In the genomic region with DNA sequence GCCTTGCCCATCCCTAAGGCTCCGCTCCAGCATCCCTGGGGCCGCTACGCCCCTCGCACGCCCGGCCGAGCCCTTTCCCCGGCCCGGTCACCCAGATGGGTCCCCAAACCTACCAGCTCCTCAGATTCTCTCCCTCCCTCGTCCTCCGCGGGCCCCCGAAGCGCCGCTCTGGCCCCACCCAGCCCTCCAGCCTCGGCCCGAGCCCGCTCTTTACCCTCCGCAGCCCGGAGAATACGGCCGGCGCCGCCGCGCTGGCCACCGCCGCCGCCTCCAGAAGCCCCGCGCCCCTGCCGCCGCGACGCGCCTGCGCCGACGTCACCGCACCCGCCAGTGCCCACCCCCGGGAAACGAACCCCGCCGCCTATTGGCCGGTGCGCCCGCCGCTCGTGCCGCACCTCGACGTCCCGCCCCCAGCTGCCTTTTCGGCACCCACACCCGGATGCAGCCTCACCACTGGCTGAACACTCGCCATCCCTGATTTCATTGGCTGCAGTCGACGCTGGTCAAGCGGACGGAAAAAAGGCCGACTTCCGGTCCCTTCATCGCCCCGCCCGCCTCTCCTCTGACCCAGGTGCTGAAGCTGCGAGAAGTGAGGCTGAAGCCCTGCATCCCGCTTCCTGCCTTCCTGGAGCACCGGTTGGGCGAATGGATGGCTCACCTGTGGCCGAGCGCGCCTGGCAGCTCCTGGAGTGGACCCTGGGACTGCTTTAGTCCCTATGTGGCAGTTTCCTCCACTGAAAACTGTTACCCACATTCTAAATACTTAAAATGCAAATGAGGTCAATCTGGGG, we compare ENCODE assay signal across 1 cellular context.
A peak's percentile ranks its signal among the peaks of the same experiment; 100 is the strongest.
TF ChIP-seq lines count a peak whose summit lies in the region.

A gene (minus strand): TSS at position 292 of the 791 bp plus-strand sequence. CDS start 1,364 bp downstream, outside the sequence.

TF ChIP-seq in HEK293, 187 proteins besides CTCF, POLR2A, EP300 and RAD21 (continued from another document and continues in another):
- TF ChIP-seq, protein P1, sequence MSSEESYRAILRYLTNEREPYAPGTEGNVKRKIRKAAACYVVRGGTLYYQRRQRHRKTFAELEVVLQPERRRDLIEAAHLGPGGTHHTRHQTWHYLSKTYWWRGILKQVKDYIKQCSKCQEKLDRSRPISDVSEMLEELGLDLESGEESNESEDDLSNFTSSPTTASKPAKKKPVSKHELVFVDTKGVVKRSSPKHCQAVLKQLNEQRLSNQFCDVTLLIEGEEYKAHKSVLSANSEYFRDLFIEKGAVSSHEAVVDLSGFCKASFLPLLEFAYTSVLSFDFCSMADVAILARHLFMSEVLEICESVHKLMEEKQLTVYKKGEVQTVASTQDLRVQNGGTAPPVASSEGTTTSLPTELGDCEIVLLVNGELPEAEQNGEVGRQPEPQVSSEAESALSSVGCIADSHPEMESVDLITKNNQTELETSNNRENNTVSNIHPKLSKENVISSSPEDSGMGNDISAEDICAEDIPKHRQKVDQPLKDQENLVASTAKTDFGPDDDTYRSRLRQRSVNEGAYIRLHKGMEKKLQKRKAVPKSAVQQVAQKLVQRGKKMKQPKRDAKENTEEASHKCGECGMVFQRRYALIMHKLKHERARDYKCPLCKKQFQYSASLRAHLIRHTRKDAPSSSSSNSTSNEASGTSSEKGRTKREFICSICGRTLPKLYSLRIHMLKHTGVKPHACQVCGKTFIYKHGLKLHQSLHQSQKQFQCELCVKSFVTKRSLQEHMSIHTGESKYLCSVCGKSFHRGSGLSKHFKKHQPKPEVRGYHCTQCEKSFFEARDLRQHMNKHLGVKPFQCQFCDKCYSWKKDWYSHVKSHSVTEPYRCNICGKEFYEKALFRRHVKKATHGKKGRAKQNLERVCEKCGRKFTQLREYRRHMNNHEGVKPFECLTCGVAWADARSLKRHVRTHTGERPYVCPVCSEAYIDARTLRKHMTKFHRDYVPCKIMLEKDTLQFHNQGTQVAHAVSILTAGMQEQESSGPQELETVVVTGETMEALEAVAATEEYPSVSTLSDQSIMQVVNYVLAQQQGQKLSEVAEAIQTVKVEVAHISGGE (tag by site-specific recombination; conservative IDR thresholded peaks at IDR 0.05; ENCODE audit: low read depth): peak; percentile 58
- TF ChIP-seq FEZF1 (tag by site-specific recombination; IDR thresholded peaks at IDR 0.05): peak; percentile 100
- no peak for TF ChIP-seq ZNF133 (tag by site-specific recombination; IDR thresholded peaks at IDR 0.05)
- no peak for TF ChIP-seq ZNF677 (tag by site-specific recombination; IDR thresholded peaks at IDR 0.05)
- no peak for TF ChIP-seq ZNF791 (tag by site-specific recombination; IDR thresholded peaks at IDR 0.05)
- TF ChIP-seq, protein P2, sequence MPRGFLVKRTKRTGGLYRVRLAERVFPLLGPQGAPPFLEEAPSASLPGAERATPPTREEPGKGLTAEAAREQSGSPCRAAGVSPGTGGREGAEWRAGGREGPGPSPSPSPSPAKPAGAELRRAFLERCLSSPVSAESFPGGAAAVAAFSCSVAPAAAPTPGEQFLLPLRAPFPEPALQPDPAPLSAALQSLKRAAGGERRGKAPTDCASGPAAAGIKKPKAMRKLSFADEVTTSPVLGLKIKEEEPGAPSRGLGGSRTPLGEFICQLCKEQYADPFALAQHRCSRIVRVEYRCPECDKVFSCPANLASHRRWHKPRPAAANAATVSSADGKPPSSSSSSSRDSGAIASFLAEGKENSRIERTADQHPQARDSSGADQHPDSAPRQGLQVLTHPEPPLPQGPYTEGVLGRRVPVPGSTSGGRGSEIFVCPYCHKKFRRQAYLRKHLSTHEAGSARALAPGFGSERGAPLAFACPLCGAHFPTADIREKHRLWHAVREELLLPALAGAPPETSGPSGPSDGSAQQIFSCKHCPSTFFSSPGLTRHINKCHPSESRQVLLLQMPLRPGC (tag by site-specific recombination; IDR thresholded peaks at IDR 0.05): no peak
- 0 out of 2 replicates have a peak, but pooled peaks have one; percentile 29 for TF ChIP-seq ZNF660 (tag by site-specific recombination; IDR thresholded peaks at IDR 0.05)
- TF ChIP-seq, protein P3, sequence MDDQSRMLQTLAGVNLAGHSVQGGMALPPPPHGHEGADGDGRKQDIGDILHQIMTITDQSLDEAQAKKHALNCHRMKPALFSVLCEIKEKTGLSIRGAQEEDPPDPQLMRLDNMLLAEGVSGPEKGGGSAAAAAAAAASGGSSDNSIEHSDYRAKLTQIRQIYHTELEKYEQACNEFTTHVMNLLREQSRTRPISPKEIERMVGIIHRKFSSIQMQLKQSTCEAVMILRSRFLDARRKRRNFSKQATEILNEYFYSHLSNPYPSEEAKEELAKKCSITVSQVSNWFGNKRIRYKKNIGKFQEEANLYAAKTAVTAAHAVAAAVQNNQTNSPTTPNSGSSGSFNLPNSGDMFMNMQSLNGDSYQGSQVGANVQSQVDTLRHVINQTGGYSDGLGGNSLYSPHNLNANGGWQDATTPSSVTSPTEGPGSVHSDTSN (CRISPR knock-in tag; IDR thresholded peaks at IDR 0.05): peak; percentile 98
- peak; percentile 63; the same call in 1 of the 2 replicates for TF ChIP-seq KLF10 (tag by site-specific recombination; IDR thresholded peaks at IDR 0.05)
- peak; percentile 90 for TF ChIP-seq SCRT2 (tag by site-specific recombination; IDR thresholded peaks at IDR 0.05)
- TF ChIP-seq ZBTB1 (tag by site-specific recombination; IDR thresholded peaks at IDR 0.05): no peak
- TF ChIP-seq, protein P4, sequence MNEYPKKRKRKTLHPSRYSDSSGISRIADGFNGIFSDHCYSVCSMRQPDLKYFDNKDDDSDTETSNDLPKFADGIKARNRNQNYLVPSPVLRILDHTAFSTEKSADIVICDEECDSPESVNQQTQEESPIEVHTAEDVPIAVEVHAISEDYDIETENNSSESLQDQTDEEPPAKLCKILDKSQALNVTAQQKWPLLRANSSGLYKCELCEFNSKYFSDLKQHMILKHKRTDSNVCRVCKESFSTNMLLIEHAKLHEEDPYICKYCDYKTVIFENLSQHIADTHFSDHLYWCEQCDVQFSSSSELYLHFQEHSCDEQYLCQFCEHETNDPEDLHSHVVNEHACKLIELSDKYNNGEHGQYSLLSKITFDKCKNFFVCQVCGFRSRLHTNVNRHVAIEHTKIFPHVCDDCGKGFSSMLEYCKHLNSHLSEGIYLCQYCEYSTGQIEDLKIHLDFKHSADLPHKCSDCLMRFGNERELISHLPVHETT (tag by site-specific recombination; IDR thresholded peaks at IDR 0.05): no peak
- TF ChIP-seq EGR2 (tag by site-specific recombination; IDR thresholded peaks at IDR 0.05; ENCODE audit: low read depth): peak; percentile 70
- peak; percentile 88; the same call in 1 of the 2 replicates for TF ChIP-seq ZNF561 (tag by site-specific recombination; IDR thresholded peaks at IDR 0.05; ENCODE audit: borderline replicate concordance)
- no peak for TF ChIP-seq ZIC2 (tag by site-specific recombination; IDR thresholded peaks at IDR 0.05)
- TF ChIP-seq ZNF529 (tag by site-specific recombination; IDR thresholded peaks at IDR 0.05; ENCODE audit: insufficient replicate concordance): no peak
- no peak for TF ChIP-seq ZNF274 (IDR thresholded peaks at IDR 0.05; ENCODE audit: low read length)
- no peak for TF ChIP-seq ZNF274 (tag by site-specific recombination; IDR thresholded peaks at IDR 0.05; ENCODE audit: borderline replicate concordance)
- 0 out of 2 replicates have a peak, but pooled peaks have one; percentile 13 for TF ChIP-seq ZNF623 (tag by site-specific recombination; IDR thresholded peaks at IDR 0.05)
- TF ChIP-seq ZNF549 (tag by site-specific recombination; IDR thresholded peaks at IDR 0.05): no peak
- TF ChIP-seq ZNF654 (tag by site-specific recombination; IDR thresholded peaks at IDR 0.05; ENCODE audit: low read depth): no peak
- no peak for TF ChIP-seq HOXC10 (CRISPR knock-in tag; IDR thresholded peaks at IDR 0.05)
- no peak for TF ChIP-seq OVOL3 (tag by site-specific recombination; IDR thresholded peaks at IDR 0.05)
- TF ChIP-seq GLIS2 (tag by site-specific recombination; IDR thresholded peaks at IDR 0.05): no peak
- peak; percentile 65; the same call in 1 of the 2 replicates for TF ChIP-seq BCL11A (tag by site-specific recombination; IDR thresholded peaks at IDR 0.05; ENCODE audit: low read depth)
- TF ChIP-seq ZNF837 (tag by site-specific recombination; IDR thresholded peaks at IDR 0.05): no peak
- no peak for TF ChIP-seq ZNF184 (tag by site-specific recombination; IDR thresholded peaks at IDR 0.05)
- TF ChIP-seq ZNF626 (tag by site-specific recombination; IDR thresholded peaks at IDR 0.05): no peak
- TF ChIP-seq, protein P5, sequence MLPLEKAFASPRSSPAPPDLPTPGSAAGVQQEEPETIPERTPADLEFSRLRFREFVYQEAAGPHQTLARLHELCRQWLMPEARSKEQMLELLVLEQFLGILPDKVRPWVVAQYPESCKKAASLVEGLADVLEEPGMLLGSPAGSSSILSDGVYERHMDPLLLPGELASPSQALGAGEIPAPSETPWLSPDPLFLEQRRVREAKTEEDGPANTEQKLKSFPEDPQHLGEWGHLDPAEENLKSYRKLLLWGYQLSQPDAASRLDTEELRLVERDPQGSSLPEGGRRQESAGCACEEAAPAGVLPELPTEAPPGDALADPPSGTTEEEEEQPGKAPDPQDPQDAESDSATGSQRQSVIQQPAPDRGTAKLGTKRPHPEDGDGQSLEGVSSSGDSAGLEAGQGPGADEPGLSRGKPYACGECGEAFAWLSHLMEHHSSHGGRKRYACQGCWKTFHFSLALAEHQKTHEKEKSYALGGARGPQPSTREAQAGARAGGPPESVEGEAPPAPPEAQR (tag by site-specific recombination; IDR thresholded peaks at IDR 0.05): no peak
- TF ChIP-seq, protein P6, sequence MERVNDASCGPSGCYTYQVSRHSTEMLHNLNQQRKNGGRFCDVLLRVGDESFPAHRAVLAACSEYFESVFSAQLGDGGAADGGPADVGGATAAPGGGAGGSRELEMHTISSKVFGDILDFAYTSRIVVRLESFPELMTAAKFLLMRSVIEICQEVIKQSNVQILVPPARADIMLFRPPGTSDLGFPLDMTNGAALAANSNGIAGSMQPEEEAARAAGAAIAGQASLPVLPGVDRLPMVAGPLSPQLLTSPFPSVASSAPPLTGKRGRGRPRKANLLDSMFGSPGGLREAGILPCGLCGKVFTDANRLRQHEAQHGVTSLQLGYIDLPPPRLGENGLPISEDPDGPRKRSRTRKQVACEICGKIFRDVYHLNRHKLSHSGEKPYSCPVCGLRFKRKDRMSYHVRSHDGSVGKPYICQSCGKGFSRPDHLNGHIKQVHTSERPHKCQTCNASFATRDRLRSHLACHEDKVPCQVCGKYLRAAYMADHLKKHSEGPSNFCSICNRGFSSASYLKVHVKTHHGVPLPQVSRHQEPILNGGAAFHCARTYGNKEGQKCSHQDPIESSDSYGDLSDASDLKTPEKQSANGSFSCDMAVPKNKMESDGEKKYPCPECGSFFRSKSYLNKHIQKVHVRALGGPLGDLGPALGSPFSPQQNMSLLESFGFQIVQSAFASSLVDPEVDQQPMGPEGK (tag by site-specific recombination; IDR thresholded peaks at IDR 0.05): no peak; the same call in 1 of the 2 replicates
- TF ChIP-seq ZNF600 (tag by site-specific recombination; IDR thresholded peaks at IDR 0.05): no peak
- TF ChIP-seq KLF16 (tag by site-specific recombination; IDR thresholded peaks at IDR 0.05): peak; percentile 68; the same call in 1 of the 2 replicates
- no peak for TF ChIP-seq ZNF169 (tag by site-specific recombination; IDR thresholded peaks at IDR 0.05)
- no peak for TF ChIP-seq ZNF596 (tag by site-specific recombination; IDR thresholded peaks at IDR 0.05)
- no peak for TF ChIP-seq ZNF202 (tag by site-specific recombination; IDR thresholded peaks at IDR 0.05; ENCODE audit: borderline replicate concordance)
- TF ChIP-seq ZNF510 (tag by site-specific recombination; IDR thresholded peaks at IDR 0.05; ENCODE audit: insufficient replicate concordance): no peak
- no peak for TF ChIP-seq TRIM28 (IDR thresholded peaks at IDR 0.05; ENCODE audit: borderline replicate concordance, low read length)
- TF ChIP-seq ZNF292 (tag by site-specific recombination; IDR thresholded peaks at IDR 0.05; ENCODE audit: borderline replicate concordance, low read depth): no peak
- no peak for TF ChIP-seq ZNF555 (tag by site-specific recombination; conservative IDR thresholded peaks at IDR 0.05)
- TF ChIP-seq GFI1B (tag by site-specific recombination; IDR thresholded peaks at IDR 0.05): no peak
- TF ChIP-seq ZNF707 (tag by site-specific recombination; IDR thresholded peaks at IDR 0.05): no peak
- TF ChIP-seq ZNF114 (tag by site-specific recombination; IDR thresholded peaks at IDR 0.05): no peak
- no peak for TF ChIP-seq ZNF664 (tag by site-specific recombination; IDR thresholded peaks at IDR 0.05)
- no peak; the same call in 1 of the 2 replicates for TF ChIP-seq ZNF501 (tag by site-specific recombination; IDR thresholded peaks at IDR 0.05)
- TF ChIP-seq, protein P7, sequence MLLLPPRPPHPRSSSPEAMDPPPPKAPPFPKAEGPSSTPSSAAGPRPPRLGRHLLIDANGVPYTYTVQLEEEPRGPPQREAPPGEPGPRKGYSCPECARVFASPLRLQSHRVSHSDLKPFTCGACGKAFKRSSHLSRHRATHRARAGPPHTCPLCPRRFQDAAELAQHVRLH (tag by site-specific recombination; IDR thresholded peaks at IDR 0.05): no peak
- TF ChIP-seq ZNF140 (tag by site-specific recombination; IDR thresholded peaks at IDR 0.05): no peak
- no peak for TF ChIP-seq ZNF585B (tag by site-specific recombination; IDR thresholded peaks at IDR 0.05)
- TF ChIP-seq, protein P8, sequence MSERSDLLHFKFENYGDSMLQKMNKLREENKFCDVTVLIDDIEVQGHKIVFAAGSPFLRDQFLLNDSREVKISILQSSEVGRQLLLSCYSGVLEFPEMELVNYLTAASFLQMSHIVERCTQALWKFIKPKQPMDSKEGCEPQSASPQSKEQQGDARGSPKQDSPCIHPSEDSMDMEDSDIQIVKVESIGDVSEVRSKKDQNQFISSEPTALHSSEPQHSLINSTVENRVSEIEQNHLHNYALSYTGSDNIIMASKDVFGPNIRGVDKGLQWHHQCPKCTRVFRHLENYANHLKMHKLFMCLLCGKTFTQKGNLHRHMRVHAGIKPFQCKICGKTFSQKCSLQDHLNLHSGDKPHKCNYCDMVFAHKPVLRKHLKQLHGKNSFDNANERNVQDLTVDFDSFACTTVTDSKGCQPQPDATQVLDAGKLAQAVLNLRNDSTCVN (tag by site-specific recombination; optimal IDR thresholded peaks at IDR 0.05): peak; percentile 50
- TF ChIP-seq, protein P9, sequence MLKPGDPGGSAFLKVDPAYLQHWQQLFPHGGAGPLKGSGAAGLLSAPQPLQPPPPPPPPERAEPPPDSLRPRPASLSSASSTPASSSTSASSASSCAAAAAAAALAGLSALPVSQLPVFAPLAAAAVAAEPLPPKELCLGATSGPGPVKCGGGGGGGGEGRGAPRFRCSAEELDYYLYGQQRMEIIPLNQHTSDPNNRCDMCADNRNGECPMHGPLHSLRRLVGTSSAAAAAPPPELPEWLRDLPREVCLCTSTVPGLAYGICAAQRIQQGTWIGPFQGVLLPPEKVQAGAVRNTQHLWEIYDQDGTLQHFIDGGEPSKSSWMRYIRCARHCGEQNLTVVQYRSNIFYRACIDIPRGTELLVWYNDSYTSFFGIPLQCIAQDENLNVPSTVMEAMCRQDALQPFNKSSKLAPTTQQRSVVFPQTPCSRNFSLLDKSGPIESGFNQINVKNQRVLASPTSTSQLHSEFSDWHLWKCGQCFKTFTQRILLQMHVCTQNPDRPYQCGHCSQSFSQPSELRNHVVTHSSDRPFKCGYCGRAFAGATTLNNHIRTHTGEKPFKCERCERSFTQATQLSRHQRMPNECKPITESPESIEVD (tag by site-specific recombination; IDR thresholded peaks at IDR 0.05): no peak
- TF ChIP-seq ZNF138 (tag by site-specific recombination; IDR thresholded peaks at IDR 0.05; ENCODE audit: borderline replicate concordance): no peak
